Comparison of ENCODE assay signal across 1 cellular context in genomic region chr9:135992486-135993408, GRCh38.
TF ChIP-seq lines count a peak whose summit lies in the region.

No MANE protein-coding gene starts in this region.

TF ChIP-seq in K562, 482 proteins besides CTCF, POLR2A, EP300 and RAD21 (continued from another document and continues in another):
- TF ChIP-seq EP400 (IDR thresholded peaks at IDR 0.05) (peak; percentile 40; the same call in 1 of the 2 replicates), MEF2D (tag; conservative IDR thresholded peaks at IDR 0.05; ENCODE audit: low read depth) (no peak), MAZ (CRISPR knock-in tag; conservative IDR thresholded peaks at IDR 0.05 in 1 of 2, IDR thresholded peaks at IDR 0.05 in 1 of 2) (peak; percentile 37 to 72; a peak in 2 of 4 replicates), ZNF408 (CRISPR knock-in tag; IDR thresholded peaks at IDR 0.05; ENCODE audit: low read depth) (no peak), CBX5 (IDR thresholded peaks at IDR 0.05; ENCODE audit: borderline replicate concordance, low read depth) (no peak), CCNT2 (IDR thresholded peaks at IDR 0.05; ENCODE audit: borderline replicate concordance, extremely low read depth, insufficient read length, low read depth, low read length) (peak; percentile 74), ILF3 (IDR thresholded peaks at IDR 0.05; ENCODE audit: borderline replicate concordance) (no peak), ZNF316 (IDR thresholded peaks at IDR 0.05) (no peak), NONO (IDR thresholded peaks at IDR 0.05; ENCODE audit: low read depth in 2 of 2, low read length in 1 of 2) (0 out of 4 replicates have a peak, but pooled peaks of 1 of the 2 experiments have one; percentile 32), PTTG1 (tag; IDR thresholded peaks at IDR 0.05; ENCODE audit: low read depth) (no peak), POLR2H (tag; IDR thresholded peaks at IDR 0.05; ENCODE audit: low read depth) (no peak), KLF6 (CRISPR knock-in tag; IDR thresholded peaks at IDR 0.05; ENCODE audit: borderline replicate concordance) (no peak), PHB2 (IDR thresholded peaks at IDR 0.05; ENCODE audit: low read depth) (no peak), LEF1 (IDR thresholded peaks at IDR 0.05) (peak; percentile 71), TEAD2 (tag; IDR thresholded peaks at IDR 0.05) (no peak), SRSF7 (optimal IDR thresholded peaks at IDR 0.05; ENCODE audit: low read depth, low read length) (no peak), SIRT6 (IDR thresholded peaks at IDR 0.05; ENCODE audit: low read depth, low read length) (no peak), CC2D1A (IDR thresholded peaks at IDR 0.05) (peak; percentile 53; the same call in 1 of the 2 replicates), CXXC5 (CRISPR knock-in tag; IDR thresholded peaks at IDR 0.05) (peak; percentile 72), ETV1 (tag; conservative IDR thresholded peaks at IDR 0.05; ENCODE audit: low read depth) (peak; percentile 96), C11orf30 (IDR thresholded peaks at IDR 0.05; ENCODE audit: low read depth) (no peak), GTF2E2 (tag; IDR thresholded peaks at IDR 0.05) (no peak), CAMTA2 (CRISPR knock-in tag; conservative IDR thresholded peaks at IDR 0.05) (no peak), SAFB (IDR thresholded peaks at IDR 0.05; ENCODE audit: borderline replicate concordance, low read depth, low read length) (no peak), SLC30A9 (CRISPR knock-in tag; IDR thresholded peaks at IDR 0.05) (no peak), TAL1 (IDR thresholded peaks at IDR 0.05) (peak; percentile 78), PATZ1 (CRISPR knock-in tag; IDR thresholded peaks at IDR 0.05; ENCODE audit: borderline replicate concordance) (no peak), ZNF143 (CRISPR knock-in tag; IDR thresholded peaks at IDR 0.05) (no peak), CBX3 (IDR thresholded peaks at IDR 0.05; ENCODE audit: borderline replicate concordance in 1 of 2, low read length in 2 of 2) (peak in 1 of 2 experiments; percentile 69; a peak in 1 of 3 replicates), CBFA2T2 (conservative IDR thresholded peaks at IDR 0.05) (peak; percentile 91), TCF7 (IDR thresholded peaks at IDR 0.05; ENCODE audit: borderline replicate concordance) (no peak), ELF2 (CRISPR knock-in tag; IDR thresholded peaks at IDR 0.05) (no peak), EGR1 (conservative IDR thresholded peaks at IDR 0.05) (peak; percentile 36; the same call in 1 of the 2 replicates), DLX4 (CRISPR knock-in tag; IDR thresholded peaks at IDR 0.05) (no peak), FUS (optimal IDR thresholded peaks at IDR 0.05; ENCODE audit: low read depth, low read length) (no peak), RBM22 (IDR thresholded peaks at IDR 0.05; ENCODE audit: low read depth, low read length, poor library complexity, severe bottlenecking) (no peak), CBX1 (IDR thresholded peaks at IDR 0.05; ENCODE audit: low read depth) (peak; percentile 86; the same call in 1 of the 2 replicates)
- TF ChIP-seq, protein P1, sequence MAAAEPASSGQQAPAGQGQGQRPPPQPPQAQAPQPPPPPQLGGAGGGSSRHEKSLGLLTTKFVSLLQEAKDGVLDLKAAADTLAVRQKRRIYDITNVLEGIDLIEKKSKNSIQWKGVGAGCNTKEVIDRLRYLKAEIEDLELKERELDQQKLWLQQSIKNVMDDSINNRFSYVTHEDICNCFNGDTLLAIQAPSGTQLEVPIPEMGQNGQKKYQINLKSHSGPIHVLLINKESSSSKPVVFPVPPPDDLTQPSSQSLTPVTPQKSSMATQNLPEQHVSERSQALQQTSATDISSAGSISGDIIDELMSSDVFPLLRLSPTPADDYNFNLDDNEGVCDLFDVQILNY (CRISPR knock-in tag; IDR thresholded peaks at IDR 0.05): no peak
- TF ChIP-seq, protein P2, sequence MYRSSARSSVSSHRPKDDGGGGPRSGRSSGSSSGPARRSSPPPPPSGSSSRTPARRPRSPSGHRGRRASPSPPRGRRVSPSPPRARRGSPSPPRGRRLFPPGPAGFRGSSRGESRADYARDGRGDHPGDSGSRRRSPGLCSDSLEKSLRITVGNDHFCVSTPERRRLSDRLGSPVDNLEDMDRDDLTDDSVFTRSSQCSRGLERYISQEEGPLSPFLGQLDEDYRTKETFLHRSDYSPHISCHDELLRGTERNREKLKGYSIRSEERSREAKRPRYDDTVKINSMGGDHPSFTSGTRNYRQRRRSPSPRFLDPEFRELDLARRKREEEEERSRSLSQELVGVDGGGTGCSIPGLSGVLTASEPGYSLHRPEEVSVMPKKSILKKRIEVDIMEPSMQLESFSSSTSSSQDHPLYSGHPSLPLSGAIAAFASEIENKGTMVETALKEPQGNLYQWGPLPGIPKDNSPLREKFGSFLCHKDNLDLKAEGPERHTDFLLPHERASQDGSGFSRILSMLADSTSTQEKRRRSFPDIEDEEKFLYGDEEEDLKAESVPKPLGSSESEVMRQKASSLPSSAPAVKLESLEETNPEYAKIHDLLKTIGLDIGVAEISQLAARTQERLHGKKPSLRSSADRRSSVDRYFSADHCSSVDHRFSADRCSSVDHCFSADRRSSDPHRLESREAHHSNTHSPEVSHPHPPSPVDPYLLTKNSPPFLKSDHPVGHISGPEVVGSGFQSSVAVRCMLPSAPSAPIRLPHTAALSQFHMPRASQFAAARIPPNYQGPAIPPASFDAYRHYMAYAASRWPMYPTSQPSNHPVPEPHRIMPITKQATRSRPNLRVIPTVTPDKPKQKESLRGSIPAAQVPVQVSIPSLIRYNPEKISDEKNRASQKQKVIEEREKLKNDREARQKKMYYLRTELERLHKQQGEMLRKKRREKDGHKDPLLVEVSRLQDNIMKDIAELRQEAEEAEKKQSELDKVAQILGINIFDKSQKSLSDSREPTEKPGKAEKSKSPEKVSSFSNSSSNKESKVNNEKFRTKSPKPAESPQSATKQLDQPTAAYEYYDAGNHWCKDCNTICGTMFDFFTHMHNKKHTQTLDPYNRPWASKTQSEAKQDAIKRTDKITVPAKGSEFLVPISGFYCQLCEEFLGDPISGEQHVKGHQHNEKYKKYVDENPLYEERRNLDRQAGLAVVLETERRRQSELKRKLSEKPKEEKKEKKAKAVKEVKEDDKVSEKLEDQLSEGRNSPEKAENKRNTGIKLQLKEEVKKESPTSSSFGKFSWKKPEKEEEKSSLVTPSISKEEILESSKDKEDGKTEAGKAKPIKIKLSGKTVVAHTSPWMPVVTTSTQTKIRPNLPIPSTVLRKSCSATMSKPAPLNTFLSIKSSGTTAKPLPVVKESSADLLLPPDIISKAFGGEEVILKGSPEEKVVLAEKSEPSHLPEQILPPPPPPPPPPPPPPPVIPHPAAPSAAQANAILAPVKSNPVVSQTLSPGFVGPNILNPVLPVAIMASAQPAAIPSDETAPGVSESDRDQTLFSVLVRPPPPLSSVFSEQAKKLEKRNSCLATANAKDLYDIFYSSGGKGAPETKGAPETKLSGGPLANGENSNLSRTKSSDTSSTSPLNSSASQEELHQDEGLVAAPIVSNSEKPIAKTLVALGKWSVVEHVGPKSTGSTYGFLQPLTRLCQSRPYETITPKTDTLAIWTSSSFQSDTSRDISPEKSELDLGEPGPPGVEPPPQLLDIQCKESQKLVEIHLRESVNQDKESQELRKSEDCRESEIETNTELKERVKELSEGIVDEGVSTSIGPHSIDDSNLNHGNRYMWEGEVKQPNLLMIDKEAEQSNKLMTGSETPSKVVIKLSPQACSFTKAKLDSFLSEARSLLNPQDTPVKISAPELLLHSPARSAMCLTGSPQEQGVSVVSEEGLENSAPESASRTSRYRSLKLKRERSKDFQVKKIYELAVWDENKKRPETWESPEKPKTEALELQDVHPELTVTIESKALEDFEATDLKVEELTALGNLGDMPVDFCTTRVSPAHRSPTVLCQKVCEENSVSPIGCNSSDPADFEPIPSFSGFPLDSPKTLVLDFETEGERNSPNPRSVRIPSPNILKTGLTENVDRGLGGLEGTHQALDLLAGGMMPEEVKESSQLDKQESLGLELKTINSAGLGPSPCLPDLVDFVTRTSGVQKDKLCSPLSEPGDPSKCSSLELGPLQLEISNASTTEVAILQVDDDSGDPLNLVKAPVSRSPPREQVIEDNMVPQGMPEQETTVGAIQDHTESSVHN (IDR thresholded peaks at IDR 0.05; ENCODE audit: borderline replicate concordance in 1 of 2, low read depth in 1 of 2): no peak
- TF ChIP-seq, protein P3, sequence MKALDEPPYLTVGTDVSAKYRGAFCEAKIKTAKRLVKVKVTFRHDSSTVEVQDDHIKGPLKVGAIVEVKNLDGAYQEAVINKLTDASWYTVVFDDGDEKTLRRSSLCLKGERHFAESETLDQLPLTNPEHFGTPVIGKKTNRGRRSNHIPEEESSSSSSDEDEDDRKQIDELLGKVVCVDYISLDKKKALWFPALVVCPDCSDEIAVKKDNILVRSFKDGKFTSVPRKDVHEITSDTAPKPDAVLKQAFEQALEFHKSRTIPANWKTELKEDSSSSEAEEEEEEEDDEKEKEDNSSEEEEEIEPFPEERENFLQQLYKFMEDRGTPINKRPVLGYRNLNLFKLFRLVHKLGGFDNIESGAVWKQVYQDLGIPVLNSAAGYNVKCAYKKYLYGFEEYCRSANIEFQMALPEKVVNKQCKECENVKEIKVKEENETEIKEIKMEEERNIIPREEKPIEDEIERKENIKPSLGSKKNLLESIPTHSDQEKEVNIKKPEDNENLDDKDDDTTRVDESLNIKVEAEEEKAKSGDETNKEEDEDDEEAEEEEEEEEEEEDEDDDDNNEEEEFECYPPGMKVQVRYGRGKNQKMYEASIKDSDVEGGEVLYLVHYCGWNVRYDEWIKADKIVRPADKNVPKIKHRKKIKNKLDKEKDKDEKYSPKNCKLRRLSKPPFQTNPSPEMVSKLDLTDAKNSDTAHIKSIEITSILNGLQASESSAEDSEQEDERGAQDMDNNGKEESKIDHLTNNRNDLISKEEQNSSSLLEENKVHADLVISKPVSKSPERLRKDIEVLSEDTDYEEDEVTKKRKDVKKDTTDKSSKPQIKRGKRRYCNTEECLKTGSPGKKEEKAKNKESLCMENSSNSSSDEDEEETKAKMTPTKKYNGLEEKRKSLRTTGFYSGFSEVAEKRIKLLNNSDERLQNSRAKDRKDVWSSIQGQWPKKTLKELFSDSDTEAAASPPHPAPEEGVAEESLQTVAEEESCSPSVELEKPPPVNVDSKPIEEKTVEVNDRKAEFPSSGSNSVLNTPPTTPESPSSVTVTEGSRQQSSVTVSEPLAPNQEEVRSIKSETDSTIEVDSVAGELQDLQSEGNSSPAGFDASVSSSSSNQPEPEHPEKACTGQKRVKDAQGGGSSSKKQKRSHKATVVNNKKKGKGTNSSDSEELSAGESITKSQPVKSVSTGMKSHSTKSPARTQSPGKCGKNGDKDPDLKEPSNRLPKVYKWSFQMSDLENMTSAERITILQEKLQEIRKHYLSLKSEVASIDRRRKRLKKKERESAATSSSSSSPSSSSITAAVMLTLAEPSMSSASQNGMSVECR (CRISPR knock-in tag; IDR thresholded peaks at IDR 0.05): peak; percentile 38; the same call in 1 of the 2 replicates
- TF ChIP-seq, protein P4, sequence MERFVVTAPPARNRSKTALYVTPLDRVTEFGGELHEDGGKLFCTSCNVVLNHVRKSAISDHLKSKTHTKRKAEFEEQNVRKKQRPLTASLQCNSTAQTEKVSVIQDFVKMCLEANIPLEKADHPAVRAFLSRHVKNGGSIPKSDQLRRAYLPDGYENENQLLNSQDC (CRISPR knock-in tag; IDR thresholded peaks at IDR 0.05): no peak
- TF ChIP-seq, protein P5, sequence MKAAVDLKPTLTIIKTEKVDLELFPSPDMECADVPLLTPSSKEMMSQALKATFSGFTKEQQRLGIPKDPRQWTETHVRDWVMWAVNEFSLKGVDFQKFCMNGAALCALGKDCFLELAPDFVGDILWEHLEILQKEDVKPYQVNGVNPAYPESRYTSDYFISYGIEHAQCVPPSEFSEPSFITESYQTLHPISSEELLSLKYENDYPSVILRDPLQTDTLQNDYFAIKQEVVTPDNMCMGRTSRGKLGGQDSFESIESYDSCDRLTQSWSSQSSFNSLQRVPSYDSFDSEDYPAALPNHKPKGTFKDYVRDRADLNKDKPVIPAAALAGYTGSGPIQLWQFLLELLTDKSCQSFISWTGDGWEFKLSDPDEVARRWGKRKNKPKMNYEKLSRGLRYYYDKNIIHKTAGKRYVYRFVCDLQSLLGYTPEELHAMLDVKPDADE (conservative IDR thresholded peaks at IDR 0.05; ENCODE audit: control insufficient read depth, low read depth, low read length): peak; percentile 87
- TF ChIP-seq, protein P6, sequence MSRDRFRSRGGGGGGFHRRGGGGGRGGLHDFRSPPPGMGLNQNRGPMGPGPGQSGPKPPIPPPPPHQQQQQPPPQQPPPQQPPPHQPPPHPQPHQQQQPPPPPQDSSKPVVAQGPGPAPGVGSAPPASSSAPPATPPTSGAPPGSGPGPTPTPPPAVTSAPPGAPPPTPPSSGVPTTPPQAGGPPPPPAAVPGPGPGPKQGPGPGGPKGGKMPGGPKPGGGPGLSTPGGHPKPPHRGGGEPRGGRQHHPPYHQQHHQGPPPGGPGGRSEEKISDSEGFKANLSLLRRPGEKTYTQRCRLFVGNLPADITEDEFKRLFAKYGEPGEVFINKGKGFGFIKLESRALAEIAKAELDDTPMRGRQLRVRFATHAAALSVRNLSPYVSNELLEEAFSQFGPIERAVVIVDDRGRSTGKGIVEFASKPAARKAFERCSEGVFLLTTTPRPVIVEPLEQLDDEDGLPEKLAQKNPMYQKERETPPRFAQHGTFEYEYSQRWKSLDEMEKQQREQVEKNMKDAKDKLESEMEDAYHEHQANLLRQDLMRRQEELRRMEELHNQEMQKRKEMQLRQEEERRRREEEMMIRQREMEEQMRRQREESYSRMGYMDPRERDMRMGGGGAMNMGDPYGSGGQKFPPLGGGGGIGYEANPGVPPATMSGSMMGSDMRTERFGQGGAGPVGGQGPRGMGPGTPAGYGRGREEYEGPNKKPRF (IDR thresholded peaks at IDR 0.05; ENCODE audit: low read depth, low read length): no peak
- TF ChIP-seq, protein P7, sequence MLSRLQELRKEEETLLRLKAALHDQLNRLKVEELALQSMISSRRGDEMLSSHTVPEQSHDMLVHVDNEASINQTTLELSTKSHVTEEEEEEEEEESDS (CRISPR knock-in tag; IDR thresholded peaks at IDR 0.05): no peak
